In the genomic region with DNA sequence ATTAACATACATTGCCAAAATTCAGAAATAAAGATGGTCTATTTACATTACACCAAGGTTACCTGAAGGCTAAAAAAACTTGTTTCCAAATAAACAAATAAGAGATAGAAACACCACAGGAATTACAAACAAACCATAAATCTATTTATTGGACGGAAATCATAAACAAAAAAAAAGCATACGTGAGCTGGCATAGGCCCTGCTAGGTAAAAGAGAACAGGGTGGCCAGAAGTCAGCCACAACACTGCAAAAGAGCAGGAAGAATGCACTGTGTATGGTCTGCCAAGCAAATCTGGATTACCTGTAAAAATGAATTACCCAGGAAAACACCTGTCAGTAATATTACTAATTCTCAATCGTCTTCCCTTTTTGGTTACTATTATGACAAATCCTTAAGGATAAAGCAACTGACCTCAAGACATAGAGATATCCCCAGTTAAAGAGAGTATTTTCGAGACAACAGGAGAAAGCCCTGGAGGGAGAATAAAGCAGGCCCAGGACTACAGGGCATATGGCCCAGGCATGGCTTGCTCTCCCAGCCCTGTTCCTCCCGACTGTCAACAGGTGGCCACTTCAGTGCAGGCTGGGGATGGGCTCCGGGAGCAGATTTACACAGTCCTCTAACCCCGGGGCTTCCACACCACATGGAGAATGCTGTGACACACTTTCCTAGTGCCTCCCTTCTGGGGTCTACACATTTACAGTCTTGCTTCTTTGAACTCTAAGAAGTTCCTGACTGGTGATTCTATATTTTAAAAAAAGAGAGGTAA, we compare ENCODE assay signal across 19 cellular contexts. TPM values are rescaled to one million over a fixed set of nuclear protein-coding genes. Genes with fewer than 3 reads are reported as not detected.
DNase-seq lines count a peak whose midpoint lies in the region; ATAC-seq and TF ChIP-seq lines count a peak whose summit lies in the region.
"Had no signal": no experiment of that assay in that cellular context is flagged by ENCODE, and none has a peak within 500 bp of the region (broad histone marks: within the 10 kb centered on the region; RNA-seq: fewer than 3 reads in every experiment).

No MANE protein-coding gene starts in this region.

- TF ChIP-seq CTCF in gastrocnemius medialis (IDR thresholded peaks at IDR 0.05 in 4 of 5, conservative IDR thresholded peaks at IDR 0.05 in 1 of 5) = no peak

- peak overlapping the region; percentile 8 to 52 (median 21) for H3K27ac ChIP-seq in gastrocnemius medialis
- H3K27ac ChIP-seq: HL-60, lower lobe of right lung, SJCRH30 had no signal

- H3K4me3 ChIP-seq in gastrocnemius medialis = no peak overlapping the region
- H3K4me3 ChIP-seq: gastroesophageal sphincter, lower lobe of right lung, MG63, SJCRH30 had no signal

- ATAC-seq in gastrocnemius medialis (no peak), HG03175 (IDR thresholded peaks at IDR 0.05; ENCODE audit: unreplicated experiment) (no peak), esophagus mucosa (no peak)
- ATAC-seq: gastroesophageal sphincter had no signal

- TF ChIP-seq POLR2A in gastrocnemius medialis (IDR thresholded peaks at IDR 0.05) = no peak

- intact Hi-C loops in gastrocnemius medialis (cut with DNase I; ENCODE audit: low total_unique reads) = no loop called here

- DNase-seq in DMS 273 treated with DMSO at 0.1 percent for 48 hours (lab: John Stamatoyannopoulos, UW) (peak; percentile 3), NCI-H1092 treated with DMSO at 0.1 percent for 48 hours (lab: John Stamatoyannopoulos, UW) (peak; percentile 41), cerebellar cortex (ENCODE audit: low spot score) (peak; percentile 39), gastrocnemius medialis (no peak), NCI-H1436 (lab: John Stamatoyannopoulos, UW) (no peak)
- DNase-seq in activated CD4-positive, alpha-beta T cell treated with anti-CD3 and anti-CD28 coated beads for 4 hours = no peak
- DNase-seq: activated CD4-positive, alpha-beta T cell treated with anti-CD3 and anti-CD28 coated beads, Interleukin-2, amount 50 U/mL, for 1 hour; CD4-positive, alpha-beta T cell; effector memory CD4-positive, alpha-beta T cell; GDM1; lower lobe of right lung; MG63; NCI-H774; nucleus accumbens; SJCRH30 had no signal

- H3K36me3 ChIP-seq in gastrocnemius medialis = peaks cover 0 to 79% of the 10 kb centered on the region in 2 donors

- H3K9me3 ChIP-seq in gastrocnemius medialis = no peaks in the 10 kb centered on the region
- H3K9me3 ChIP-seq: gastroesophageal sphincter, lower lobe of right lung, MG63, SJCRH30 had no signal

- H3K4me1 ChIP-seq in gastrocnemius medialis = peaks cover 0 to 16% of the 10 kb centered on the region in 2 donors
- H3K4me1 ChIP-seq: SJCRH30 had no signal

- in situ Hi-C loops in gastrocnemius medialis (cut with MboI; ENCODE audit: low sequenced_read_pairs in 4 of 4) = no loop called here

- H3K27me3 ChIP-seq in gastrocnemius medialis = no peaks in the 10 kb centered on the region
- H3K27me3 ChIP-seq: gastroesophageal sphincter, MG63, SJCRH30 had no signal

RNA-seq across cellular contexts. Expression of gene PPP2R1B, which starts 18.0 kb away (rescaled TPM):
- total RNA-seq in gastrocnemius medialis = 10 to 100 TPM in 2 of 4 donors, 1 to 10 TPM in 2; 7.3 to 16.0 (median 9.4) TPM
- 28.7 TPM for total RNA-seq in esophagus mucosa

Comparison
In these comparisons a context has a peak if more than half of its experiments do, and no peak if none do; other contexts are left out.
1. DNase-seq: peak in DMS 273 treated with DMSO at 0.1 percent for 48 hours (single experiment), NCI-H1092 treated with DMSO at 0.1 percent for 48 hours (single experiment) and cerebellar cortex (single experiment); none in gastrocnemius medialis (0 of 2), NCI-H1436 (single experiment) and activated CD4-positive, alpha-beta T cell treated with anti-CD3 and anti-CD28 coated beads for 4 hours (0 of 2).